ENCODE assay signal across 8 cellular contexts in the genomic region with DNA sequence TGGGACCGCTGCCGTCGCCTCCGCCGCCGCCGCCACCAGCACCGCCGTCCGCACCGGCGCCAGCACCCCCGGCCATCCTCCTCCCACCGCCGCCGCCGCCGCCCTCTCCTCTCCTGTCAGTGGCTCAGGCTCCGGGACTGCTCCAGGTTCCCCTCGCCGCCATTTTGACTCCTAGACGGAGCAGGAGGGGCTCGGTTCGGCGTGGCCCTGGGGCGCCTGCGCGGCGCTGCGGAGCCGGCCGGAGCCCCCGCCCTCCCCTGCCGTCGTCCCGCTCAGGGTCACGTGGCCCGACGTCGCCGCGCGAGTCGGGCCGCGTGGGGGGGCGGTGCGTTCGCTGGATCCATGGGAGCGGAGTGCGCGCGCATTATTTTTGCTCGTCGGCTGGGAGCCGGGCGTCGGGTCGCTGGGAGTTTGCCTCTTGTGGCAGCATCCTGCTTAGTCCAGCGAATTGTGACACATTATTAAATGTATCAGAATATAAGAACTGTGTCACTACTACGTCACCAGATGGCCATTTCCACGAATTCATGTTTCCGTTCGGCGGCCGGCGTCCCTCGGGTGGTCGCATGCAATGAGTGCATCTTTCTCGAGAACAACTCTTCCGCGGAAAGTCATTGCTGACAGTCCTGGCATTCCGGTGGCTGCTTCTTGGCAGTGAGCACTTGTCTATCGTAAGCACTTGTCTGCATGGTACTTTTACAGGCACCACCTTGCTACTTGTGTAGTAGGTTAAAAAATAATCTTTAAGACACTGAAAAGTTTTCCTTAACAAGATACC. TPM values are rescaled to one million over a fixed set of nuclear protein-coding genes. Genes with fewer than 3 reads are reported as not detected.
DNase-seq lines count a peak whose midpoint lies in the region; ATAC-seq and TF ChIP-seq lines count a peak whose summit lies in the region.

A gene with protein sequence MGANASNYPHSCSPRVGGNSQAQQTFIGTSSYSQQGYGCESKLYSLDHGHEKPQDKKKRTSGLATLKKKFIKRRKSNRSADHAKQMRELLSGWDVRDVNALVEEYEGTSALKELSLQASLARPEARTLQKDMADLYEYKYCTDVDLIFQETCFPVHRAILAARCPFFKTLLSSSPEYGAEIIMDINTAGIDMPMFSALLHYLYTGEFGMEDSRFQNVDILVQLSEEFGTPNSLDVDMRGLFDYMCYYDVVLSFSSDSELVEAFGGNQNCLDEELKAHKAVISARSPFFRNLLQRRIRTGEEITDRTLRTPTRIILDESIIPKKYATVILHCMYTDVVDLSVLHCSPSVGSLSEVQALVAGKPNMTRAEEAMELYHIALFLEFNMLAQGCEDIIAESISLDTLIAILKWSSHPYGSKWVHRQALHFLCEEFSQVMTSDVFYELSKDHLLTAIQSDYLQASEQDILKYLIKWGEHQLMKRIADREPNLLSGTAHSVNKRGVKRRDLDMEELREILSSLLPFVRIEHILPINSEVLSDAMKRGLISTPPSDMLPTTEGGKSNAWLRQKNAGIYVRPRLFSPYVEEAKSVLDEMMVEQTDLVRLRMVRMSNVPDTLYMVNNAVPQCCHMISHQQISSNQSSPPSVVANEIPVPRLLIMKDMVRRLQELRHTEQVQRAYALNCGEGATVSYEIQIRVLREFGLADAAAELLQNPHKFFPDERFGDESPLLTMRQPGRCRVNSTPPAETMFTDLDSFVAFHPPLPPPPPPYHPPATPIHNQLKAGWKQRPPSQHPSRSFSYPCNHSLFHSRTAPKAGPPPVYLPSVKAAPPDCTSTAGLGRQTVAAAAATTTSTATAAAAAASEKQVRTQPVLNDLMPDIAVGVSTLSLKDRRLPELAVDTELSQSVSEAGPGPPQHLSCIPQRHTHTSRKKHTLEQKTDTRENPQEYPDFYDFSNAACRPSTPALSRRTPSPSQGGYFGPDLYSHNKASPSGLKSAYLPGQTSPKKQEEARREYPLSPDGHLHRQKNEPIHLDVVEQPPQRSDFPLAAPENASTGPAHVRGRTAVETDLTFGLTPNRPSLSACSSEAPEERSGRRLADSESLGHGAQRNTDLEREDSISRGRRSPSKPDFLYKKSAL (minus strand): TSS at position 184 of the 778 bp plus-strand sequence. CDS start 36,985 bp downstream, outside the sequence.

- H3K27ac ChIP-seq in SK-N-SH (ENCODE audit: low read depth in 2 of 2, low read length in 1 of 2), result peak within 1 kb of the TSS; percentile 89 to 90

- peaks cover 0 to 19% of the 10 kb centered on the region in 2 experiments; a peak in 3 of 4 replicates for H3K4me1 ChIP-seq in SK-N-SH (ENCODE audit: control insufficient read depth in 1 of 2, insufficient read depth in 2 of 2, low read depth in 1 of 2, low read length in 1 of 2)

- peak; percentile 36 for TF ChIP-seq RAD21 in SK-N-SH (IDR thresholded peaks at IDR 0.05; ENCODE audit: low read length)

- no peak for TF ChIP-seq EP300 in SK-N-SH (IDR thresholded peaks at IDR 0.05; ENCODE audit: borderline replicate concordance in 1 of 2, low read depth in 1 of 2, low read length in 1 of 2)

- H3K9ac ChIP-seq in SK-N-SH, result peak within 1 kb of the TSS; percentile 92

- peak within 1 kb of the TSS; percentile 91 for H2AFZ ChIP-seq in SK-N-SH (ENCODE audit: low read depth)

- peak; percentile 98 for DNase-seq in GM10248 (ENCODE audit: extremely low spot score)
- DNase-seq in NCI-H1092 (lab: John Stamatoyannopoulos, UW), result peak; percentile 92
- peak; percentile 99 for DNase-seq in SK-N-SH
- peak; percentile 96 for DNase-seq in activated naive CD4-positive, alpha-beta T cell treated with anti-CD3 and anti-CD28 coated beads, Interleukin-2, amount 50 U/mL, for 16 hours
- DNase-seq in germinal center (ENCODE audit: low spot score), result peak; percentile 97
- peak in 55 of 56 donors; percentile 46 to 96 (median 89) for DNase-seq in nucleus accumbens (lab: John Stamatoyannopoulos, UW)
- peak; percentile 95 for DNase-seq in superior temporal gyrus (ENCODE audit: extremely low spot score)

- peak within 1 kb of the TSS; percentile 84 to 89 for H3K4me3 ChIP-seq in SK-N-SH (ENCODE audit: low read depth in 2 of 2, low read length in 1 of 2)

- CTCF ChIA-PET in GM10248 (lab: Yijun Ruan, JAX) (no interaction called here), SK-N-SH (lab: Yijun Ruan, JAX) (no interaction called here)

- ATAC-seq in HG02588 (IDR thresholded peaks at IDR 0.05; ENCODE audit: unreplicated experiment), result peak; percentile 79

- no peak for TF ChIP-seq CTCF in GM10248 (IDR thresholded peaks at IDR 0.05; ENCODE audit: control extremely low read depth, extremely low read depth, low read depth, missing control alignments)
- peak; percentile 38; the same call in 1 of the 2 replicates for TF ChIP-seq CTCF in SK-N-SH (IDR thresholded peaks at IDR 0.05)

- POLR2A ChIA-PET in GM10248 (lab: Yijun Ruan, JAX) (no interaction called here), SK-N-SH (lab: Yijun Ruan, JAX) (no interaction called here)

- H3K9me2 ChIP-seq in SK-N-SH, result no peaks in the 10 kb centered on the region

- peaks cover 34% of the 10 kb centered on the region for H4K20me1 ChIP-seq in SK-N-SH (ENCODE audit: insufficient read depth)

- no peaks in the 10 kb centered on the region for H3K9me3 ChIP-seq in SK-N-SH

- WGBS in SK-N-SH (ENCODE audit: low lambda C conversion rate), result 1% methylated on average over 25 of the region's 74 CpGs

- peaks cover 47% of the 10 kb centered on the region for H3K79me2 ChIP-seq in SK-N-SH (ENCODE audit: insufficient read depth)

- H3F3A ChIP-seq in SK-N-SH (replicated peaks; ENCODE audit: insufficient read depth), result no peaks in the 10 kb centered on the region

- no peaks in the 10 kb centered on the region for H3K27me3 ChIP-seq in SK-N-SH (ENCODE audit: insufficient read depth)

- H3K4me2 ChIP-seq in SK-N-SH, result peak within 1 kb of the TSS; percentile 89

- H3K36me3 ChIP-seq in SK-N-SH (replicated peaks in 1 of 2; ENCODE audit: control insufficient read depth in 1 of 2, insufficient read depth in 2 of 2, low read length in 1 of 2), result no peaks in the 10 kb centered on the region

TF ChIP-seq in SK-N-SH, 30 proteins besides CTCF, POLR2A, EP300 and RAD21 (continues in another document):
- TF ChIP-seq, protein P1, sequence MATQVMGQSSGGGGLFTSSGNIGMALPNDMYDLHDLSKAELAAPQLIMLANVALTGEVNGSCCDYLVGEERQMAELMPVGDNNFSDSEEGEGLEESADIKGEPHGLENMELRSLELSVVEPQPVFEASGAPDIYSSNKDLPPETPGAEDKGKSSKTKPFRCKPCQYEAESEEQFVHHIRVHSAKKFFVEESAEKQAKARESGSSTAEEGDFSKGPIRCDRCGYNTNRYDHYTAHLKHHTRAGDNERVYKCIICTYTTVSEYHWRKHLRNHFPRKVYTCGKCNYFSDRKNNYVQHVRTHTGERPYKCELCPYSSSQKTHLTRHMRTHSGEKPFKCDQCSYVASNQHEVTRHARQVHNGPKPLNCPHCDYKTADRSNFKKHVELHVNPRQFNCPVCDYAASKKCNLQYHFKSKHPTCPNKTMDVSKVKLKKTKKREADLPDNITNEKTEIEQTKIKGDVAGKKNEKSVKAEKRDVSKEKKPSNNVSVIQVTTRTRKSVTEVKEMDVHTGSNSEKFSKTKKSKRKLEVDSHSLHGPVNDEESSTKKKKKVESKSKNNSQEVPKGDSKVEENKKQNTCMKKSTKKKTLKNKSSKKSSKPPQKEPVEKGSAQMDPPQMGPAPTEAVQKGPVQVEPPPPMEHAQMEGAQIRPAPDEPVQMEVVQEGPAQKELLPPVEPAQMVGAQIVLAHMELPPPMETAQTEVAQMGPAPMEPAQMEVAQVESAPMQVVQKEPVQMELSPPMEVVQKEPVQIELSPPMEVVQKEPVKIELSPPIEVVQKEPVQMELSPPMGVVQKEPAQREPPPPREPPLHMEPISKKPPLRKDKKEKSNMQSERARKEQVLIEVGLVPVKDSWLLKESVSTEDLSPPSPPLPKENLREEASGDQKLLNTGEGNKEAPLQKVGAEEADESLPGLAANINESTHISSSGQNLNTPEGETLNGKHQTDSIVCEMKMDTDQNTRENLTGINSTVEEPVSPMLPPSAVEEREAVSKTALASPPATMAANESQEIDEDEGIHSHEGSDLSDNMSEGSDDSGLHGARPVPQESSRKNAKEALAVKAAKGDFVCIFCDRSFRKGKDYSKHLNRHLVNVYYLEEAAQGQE (IDR thresholded peaks at IDR 0.05; ENCODE audit: low read depth, low read length), result no peak
- 0 out of 2 replicates have a peak, but pooled peaks have one; percentile 19 for TF ChIP-seq SIN3A (IDR thresholded peaks at IDR 0.05; ENCODE audit: borderline replicate concordance, low read depth, low read length)
- TF ChIP-seq, protein P2, sequence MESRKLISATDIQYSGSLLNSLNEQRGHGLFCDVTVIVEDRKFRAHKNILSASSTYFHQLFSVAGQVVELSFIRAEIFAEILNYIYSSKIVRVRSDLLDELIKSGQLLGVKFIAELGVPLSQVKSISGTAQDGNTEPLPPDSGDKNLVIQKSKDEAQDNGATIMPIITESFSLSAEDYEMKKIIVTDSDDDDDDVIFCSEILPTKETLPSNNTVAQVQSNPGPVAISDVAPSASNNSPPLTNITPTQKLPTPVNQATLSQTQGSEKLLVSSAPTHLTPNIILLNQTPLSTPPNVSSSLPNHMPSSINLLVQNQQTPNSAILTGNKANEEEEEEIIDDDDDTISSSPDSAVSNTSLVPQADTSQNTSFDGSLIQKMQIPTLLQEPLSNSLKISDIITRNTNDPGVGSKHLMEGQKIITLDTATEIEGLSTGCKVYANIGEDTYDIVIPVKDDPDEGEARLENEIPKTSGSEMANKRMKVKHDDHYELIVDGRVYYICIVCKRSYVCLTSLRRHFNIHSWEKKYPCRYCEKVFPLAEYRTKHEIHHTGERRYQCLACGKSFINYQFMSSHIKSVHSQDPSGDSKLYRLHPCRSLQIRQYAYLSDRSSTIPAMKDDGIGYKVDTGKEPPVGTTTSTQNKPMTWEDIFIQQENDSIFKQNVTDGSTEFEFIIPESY (IDR thresholded peaks at IDR 0.05; ENCODE audit: borderline replicate concordance, low read depth), result no peak
- TF ChIP-seq SMC3 (IDR thresholded peaks at IDR 0.05; ENCODE audit: low read depth, low read length), result 0 out of 2 replicates have a peak, but pooled peaks have one; percentile 5
- TF ChIP-seq, protein P3, sequence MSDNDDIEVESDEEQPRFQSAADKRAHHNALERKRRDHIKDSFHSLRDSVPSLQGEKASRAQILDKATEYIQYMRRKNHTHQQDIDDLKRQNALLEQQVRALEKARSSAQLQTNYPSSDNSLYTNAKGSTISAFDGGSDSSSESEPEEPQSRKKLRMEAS (IDR thresholded peaks at IDR 0.05; ENCODE audit: low read depth), result peak; percentile 68
- TF ChIP-seq CHD2 (IDR thresholded peaks at IDR 0.05; ENCODE audit: low read length, partially characterized antibody), result peak; percentile 66
- no peak for TF ChIP-seq TCF12 (IDR thresholded peaks at IDR 0.05)
- no peak for TF ChIP-seq RXRA (IDR thresholded peaks at IDR 0.05; ENCODE audit: borderline replicate concordance, low read depth)
- TF ChIP-seq MXI1 (IDR thresholded peaks at IDR 0.05; ENCODE audit: low read depth, low read length), result peak; percentile 83
- TF ChIP-seq TAF1 (IDR thresholded peaks at IDR 0.05; ENCODE audit: borderline replicate concordance, low read depth, low read length), result peak; percentile 81
- peak; percentile 87 for TF ChIP-seq YY1 (IDR thresholded peaks at IDR 0.05; ENCODE audit: low read depth)

RNA-seq across cellular contexts. Expression of the gene that starts here (rescaled TPM):
- 8.6 and 9.7 TPM in 2 replicates for polyA plus RNA-seq in SK-N-SH (2012; rRNA removed)
- 8.5 and 8.7 TPM in 2 replicates for polyA plus RNA-seq in SK-N-SH (2012; cell fraction: cytosol; rRNA removed)
- 9.1 and 13.9 TPM in 2 replicates for polyA plus RNA-seq in SK-N-SH (2012; cell fraction: nucleus; rRNA removed)

Comparison
In these comparisons a context has a peak if more than half of its experiments do, and no peak if none do; other contexts are left out.
1. Peak in every context shown above with its lines: DNase-seq, ATAC-seq, H3K4me3 ChIP-seq and H3K27ac ChIP-seq.